Comparison of ENCODE assay signal across 20 cellular contexts in the genomic region with DNA sequence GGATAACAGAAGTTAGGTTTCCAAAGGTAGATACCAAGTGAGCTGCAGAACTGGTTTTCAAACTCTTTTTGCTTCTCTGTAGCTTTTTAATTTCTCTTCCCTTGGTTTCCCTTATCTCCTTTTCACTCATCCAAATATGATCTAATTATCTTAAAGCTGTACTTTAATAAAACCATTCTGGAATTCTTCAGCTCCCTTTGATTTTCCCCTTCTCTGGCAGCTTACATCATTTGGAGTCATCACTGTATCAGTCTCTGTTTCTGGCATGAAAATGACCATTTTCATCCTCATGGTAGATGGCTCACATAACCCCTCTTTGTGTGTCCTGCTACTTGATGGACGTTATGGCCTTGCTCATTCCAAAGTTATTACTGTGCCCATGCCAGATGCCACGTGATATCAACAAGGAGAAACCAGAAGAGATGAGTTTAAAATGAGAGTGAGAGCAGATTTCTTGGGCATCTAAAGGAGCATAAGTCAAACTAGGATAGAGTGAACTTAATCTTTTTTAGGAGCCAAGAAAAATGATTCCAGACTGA.
"Had no signal": no experiment of that assay in that cellular context is flagged by ENCODE, and none has a peak within 500 bp of the region (broad histone marks: within the 10 kb centered on the region; RNA-seq: fewer than 3 reads in every experiment).

No MANE protein-coding gene starts in this region.

- H3K9me3 Mint-ChIP-seq: dendritic cell treated with granulocyte-macrophage colony-stimulating factor and Interleukin-4, amounts not matched to agents 40 ng/mL and 50 ng/mL, for 4 days; stimulated activated memory B cell treated with anti-CD40 and anti-IgM and Interleukin-4, amounts not matched to agents 10 μg/mL and 1 μg/mL and 100 μg/mL, for 72 hours had no signal

- H3K36me3 ChIP-seq: adrenal gland, cardiac muscle cell, ovary, right lobe of liver, upper lobe of left lung, WERI-Rb-1 had no signal

- H3K27ac Mint-ChIP-seq: activated naive CD4-positive, alpha-beta T cell treated with anti-CD3 and anti-CD28 coated beads, Interleukin-2, amount 50 U/mL, for 24 hours; dendritic cell treated with granulocyte-macrophage colony-stimulating factor and Interleukin-4, amounts not matched to agents 40 ng/mL and 50 ng/mL, for 4 days; stimulated activated memory B cell treated with anti-CD40 and anti-IgM and Interleukin-4, amounts not matched to agents 10 μg/mL and 1 μg/mL and 100 μg/mL, for 72 hours had no signal

- H3K9me3 ChIP-seq: adrenal gland, ovary, right lobe of liver, testis, upper lobe of left lung had no signal

- H3K4me1 Mint-ChIP-seq: activated naive CD4-positive, alpha-beta T cell treated with anti-CD3 and anti-CD28 coated beads, Interleukin-2, amount 50 U/mL, for 24 hours; naive B cell; stimulated activated memory B cell treated with anti-CD40 and anti-IgM and Interleukin-4, amounts not matched to agents 10 μg/mL and 1 μg/mL and 100 μg/mL, for 72 hours had no signal

- H3K27me3 ChIP-seq: adrenal gland, cardiac muscle cell, ovary, right lobe of liver, testis, upper lobe of left lung had no signal

- H3K4me3 ChIP-seq: adrenal gland, cardiac muscle cell, mucosa of descending colon, ovary, right lobe of liver, testis, upper lobe of left lung had no signal

- H3K36me3 Mint-ChIP-seq: activated naive CD4-positive, alpha-beta T cell treated with anti-CD3 and anti-CD28 coated beads, Interleukin-2, amount 50 U/mL, for 24 hours; stimulated activated memory B cell treated with anti-CD40 and anti-IgM and Interleukin-4, amounts not matched to agents 10 μg/mL and 1 μg/mL and 100 μg/mL, for 72 hours had no signal

- H3K4me1 ChIP-seq: adrenal gland, right lobe of liver, testis, upper lobe of left lung had no signal

- ATAC-seq: esophagus mucosa; mucosa of descending colon; right lobe of liver; stimulated activated memory B cell treated with anti-CD40 and anti-IgM and Interleukin-4, amounts not matched to agents 10 μg/mL and 1 μg/mL and 100 μg/mL, for 72 hours had no signal

- DNase-seq: activated CD4-positive, alpha-beta T cell treated with anti-CD3 and anti-CD28 coated beads for 1 hour; activated gamma-delta T cell; adrenal gland; effector CD8-positive, alpha-beta T cell; left cardiac atrium; mesenchymal stem cell; mucosa of descending colon; naive B cell; ovary; right lobe of liver; stimulated activated CD4-positive, alpha-beta T cell treated with anti-CD3 and anti-CD28 coated beads, Interleukin-4, amount 100 ng/mL, for 4 hours; testis; upper lobe of left lung; WERI-Rb-1 had no signal

- H3K4me3 Mint-ChIP-seq: activated naive CD4-positive, alpha-beta T cell treated with anti-CD3 and anti-CD28 coated beads, Interleukin-2, amount 50 U/mL, for 24 hours; dendritic cell treated with granulocyte-macrophage colony-stimulating factor and Interleukin-4, amounts not matched to agents 40 ng/mL and 50 ng/mL, for 4 days; naive B cell; neural crest cell; stimulated activated memory B cell treated with anti-CD40 and anti-IgM and Interleukin-4, amounts not matched to agents 10 μg/mL and 1 μg/mL and 100 μg/mL, for 72 hours had no signal

- H3K27ac ChIP-seq: adrenal gland, cardiac muscle cell, ovary, right lobe of liver, testis, upper lobe of left lung, WERI-Rb-1 had no signal
